In the genomic region with DNA sequence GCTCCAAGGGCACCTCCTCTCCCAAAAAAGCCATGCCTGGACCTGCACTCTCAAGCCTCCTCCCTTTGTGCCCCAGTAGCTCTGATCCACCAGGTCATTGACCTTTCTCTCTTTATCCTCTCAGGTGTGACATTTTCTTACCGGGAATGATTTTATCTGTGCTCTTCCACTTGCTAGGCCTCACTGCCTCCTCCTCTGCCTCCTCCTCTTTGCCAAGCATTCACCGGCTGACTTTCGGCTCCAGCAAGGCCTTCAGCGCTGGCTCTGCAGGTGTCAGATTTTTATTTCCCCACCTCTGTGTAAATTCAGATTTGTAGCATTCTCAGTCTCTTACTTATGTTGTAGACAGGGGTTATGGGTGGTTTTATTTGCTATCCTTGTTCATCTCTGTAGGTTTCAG, we compare ENCODE assay signal across 19 cellular contexts.
DNase-seq lines count a peak whose midpoint lies in the region; ATAC-seq and TF ChIP-seq lines count a peak whose summit lies in the region.
"Had no signal": no experiment of that assay in that cellular context is flagged by ENCODE, and none has a peak within 500 bp of the region (broad histone marks: within the 10 kb centered on the region; RNA-seq: fewer than 3 reads in every experiment).

No MANE protein-coding gene starts in this region.

- no peaks in the 10 kb centered on the region for H3K79me1 ChIP-seq in mesendoderm (ENCODE audit: low read length)

- H2BK120ac ChIP-seq in mesendoderm (ENCODE audit: low read depth, low read length) = no peak overlapping the region

- peaks cover 37% of the 10 kb centered on the region for H3K4me1 Mint-ChIP-seq in GM23338
- peaks cover 18% of the 10 kb centered on the region for H3K4me1 Mint-ChIP-seq in glutamatergic neuron (ENCODE audit: low read depth, unreplicated experiment)
- H3K4me1 Mint-ChIP-seq: B cell; CD4-positive, CD25-positive, alpha-beta regulatory T cell had no signal

- H2AK5ac ChIP-seq in mesendoderm (ENCODE audit: low read length) = no peak overlapping the region

- H3K9me2 ChIP-seq in GM23338 (ENCODE audit: insufficient read depth) = no peaks in the 10 kb centered on the region; the same call in 1 of the 2 replicates

- H3K23ac ChIP-seq in mesendoderm (ENCODE audit: low read length) = no peak overlapping the region

- DNase-seq in GM23338 (ENCODE audit: low spot score) (no peak), glutamatergic neuron (no peak), mesendoderm (peak; percentile 20)
- no peak for DNase-seq in stimulated activated naive CD8-positive, alpha-beta T cell treated with anti-CD3 and anti-CD28 coated beads, Interleukin-15, Interleukin-2, amounts not matched to agents 100 U/mL and 50 U/mL, for 24 hours
- no peak for DNase-seq in stimulated activated CD8-positive, alpha-beta memory T cell treated with anti-CD3 and anti-CD28 coated beads, Interleukin-4, amount 100 ng/mL, for 48 hours
- DNase-seq: Caco-2; CD4-positive, CD25-positive, alpha-beta regulatory T cell; CD8-positive, alpha-beta T cell; DMS153; DND-41; HFFc6 had no signal

- H3K36me3 Mint-ChIP-seq in GM23338 (ENCODE audit: low read depth) = peaks cover 2% of the 10 kb centered on the region; the same call in 1 of the 3 replicates
- H3K36me3 Mint-ChIP-seq in glutamatergic neuron (ENCODE audit: unreplicated experiment) = peaks cover 13% of the 10 kb centered on the region
- H3K36me3 Mint-ChIP-seq: CD4-positive, CD25-positive, alpha-beta regulatory T cell; CD8-positive, alpha-beta T cell had no signal

- H3K9ac ChIP-seq in mesendoderm (ENCODE audit: low read length) (no peak overlapping the region), parathyroid adenoma (no peak overlapping the region)
- H3K9ac ChIP-seq: BLaER1, GM23248 had no signal

- H3K4me1 ChIP-seq in GM23338 (ENCODE audit: insufficient read depth) (peaks cover 13% of the 10 kb centered on the region), mesendoderm (ENCODE audit: control insufficient read depth, low read depth, low read length) (no peaks in the 10 kb centered on the region), parathyroid adenoma (no peaks in the 10 kb centered on the region)
- H3K4me1 ChIP-seq: BLaER1, Caco-2, HAP-1 had no signal

- H3K9me3 ChIP-seq in parathyroid adenoma (ENCODE audit: control insufficient read depth, low read length) = no peaks in the 10 kb centered on the region
- H3K9me3 ChIP-seq: BLaER1, Caco-2, HAP-1 had no signal

- no peak overlapping the region for H2BK5ac ChIP-seq in mesendoderm (ENCODE audit: low read length)

- H3K4me3 Mint-ChIP-seq in GM23338 (no peak overlapping the region), glutamatergic neuron (ENCODE audit: unreplicated experiment) (no peak overlapping the region)
- H3K4me3 Mint-ChIP-seq: B cell; CD4-positive, CD25-positive, alpha-beta regulatory T cell; CD8-positive, alpha-beta T cell; HFFc6 had no signal

- H4K8ac ChIP-seq in mesendoderm (ENCODE audit: low read depth, low read length) = no peak overlapping the region

- no peaks in the 10 kb centered on the region for H3K79me2 ChIP-seq in GM23338 (replicated peaks; ENCODE audit: insufficient read depth)
- no peaks in the 10 kb centered on the region for H3K79me2 ChIP-seq in mesendoderm (ENCODE audit: control insufficient read depth, insufficient read depth, low read length)
- H3K79me2 ChIP-seq in parathyroid adenoma = no peaks in the 10 kb centered on the region

- H3F3A ChIP-seq in GM23338 (replicated peaks; ENCODE audit: low read depth) = no peaks in the 10 kb centered on the region

- H3K4me2 ChIP-seq in GM23338 = no peak overlapping the region
- no peak overlapping the region for H3K4me2 ChIP-seq in mesendoderm (ENCODE audit: low read length)
- no peak overlapping the region for H3K4me2 ChIP-seq in parathyroid adenoma (ENCODE audit: low read length)
- H3K4me2 ChIP-seq: BLaER1 had no signal

- H4K5ac ChIP-seq in mesendoderm (ENCODE audit: low read length) = no peak overlapping the region

- no peak overlapping the region for H2BK15ac ChIP-seq in mesendoderm (replicated peaks; ENCODE audit: low read depth)

- no peak overlapping the region for H3K27ac ChIP-seq in GM23338 (ENCODE audit: low read depth)
- no peak overlapping the region for H3K27ac ChIP-seq in mesendoderm (ENCODE audit: low read depth, low read length)
- H3K27ac ChIP-seq in parathyroid adenoma = no peak overlapping the region
- H3K27ac ChIP-seq: 22Rv1, BLaER1, C4-2B, GM23248 had no signal

- no peak for TF ChIP-seq CTCF in GM23338 (conservative IDR thresholded peaks at IDR 0.05; ENCODE audit: low read depth in 2 of 2)
- no peak for TF ChIP-seq CTCF in glutamatergic neuron (IDR thresholded peaks at IDR 0.05; ENCODE audit: partially characterized antibody, unreplicated experiment)
- no peak for TF ChIP-seq CTCF in parathyroid adenoma (IDR thresholded peaks at IDR 0.05)

- no peaks in the 10 kb centered on the region; the same call in 2 of the 3 replicates for H3K9me3 Mint-ChIP-seq in GM23338
- H3K9me3 Mint-ChIP-seq in glutamatergic neuron (ENCODE audit: unreplicated experiment) = peaks cover 7% of the 10 kb centered on the region
- H3K9me3 Mint-ChIP-seq: HFFc6 had no signal

- no CpG with 5 or more reads among the region's 4 CpGs for WGBS in mesendoderm (ENCODE audit: extremely low coverage, insufficient coverage, low lambda C conversion rate)

- H4K20me1 ChIP-seq in GM23338 (replicated peaks; ENCODE audit: insufficient read depth) = no peaks in the 10 kb centered on the region; the same call in 1 of the 2 replicates
- H4K20me1 ChIP-seq: BLaER1 had no signal

- no peak overlapping the region for H3K18ac ChIP-seq in mesendoderm (ENCODE audit: low read length)

- H3K36me3 ChIP-seq in GM23338 (ENCODE audit: insufficient read depth) (no peaks in the 10 kb centered on the region), mesendoderm (ENCODE audit: control insufficient read depth, insufficient read depth, low read length) (no peaks in the 10 kb centered on the region), parathyroid adenoma (ENCODE audit: control insufficient read depth, insufficient read depth, low read length) (no peaks in the 10 kb centered on the region)
- H3K36me3 ChIP-seq: BLaER1, HAP-1 had no signal

- no peak for ATAC-seq in GM23338
- no peak for ATAC-seq in stimulated activated naive CD8-positive, alpha-beta T cell treated with anti-CD3 and anti-CD28 coated beads, Interleukin-15, Interleukin-2, amounts not matched to agents 100 U/mL and 50 U/mL, for 24 hours
- no peak for ATAC-seq in HG03025 (IDR thresholded peaks at IDR 0.05; ENCODE audit: low FRiP score, unreplicated experiment)
- ATAC-seq: CD8-positive, alpha-beta T cell had no signal

- H3K4me3 ChIP-seq in GM23338 = no peak overlapping the region
- no peak overlapping the region for H3K4me3 ChIP-seq in mesendoderm (ENCODE audit: low read length)
- H3K4me3 ChIP-seq in parathyroid adenoma (ENCODE audit: low read depth, low read length) = no peak overlapping the region
- H3K4me3 ChIP-seq: BLaER1, GM23248, HAP-1 had no signal

- no peak overlapping the region for H2AFZ ChIP-seq in GM23338
- H2AFZ ChIP-seq in parathyroid adenoma = peak overlapping the region; percentile 28
- H2AFZ ChIP-seq: GM23248 had no signal

- H3K27me3 Mint-ChIP-seq in GM23338 (ENCODE audit: insufficient read depth, low read depth, poor library complexity) (peaks cover 2% of the 10 kb centered on the region), glutamatergic neuron (ENCODE audit: unreplicated experiment) (no peaks in the 10 kb centered on the region)
- H3K27me3 Mint-ChIP-seq: B cell; CD4-positive, CD25-positive, alpha-beta regulatory T cell had no signal

- H3K27me3 ChIP-seq in GM23338 (ENCODE audit: insufficient read depth) (no peaks in the 10 kb centered on the region), mesendoderm (ENCODE audit: insufficient read depth, low read length, poor library complexity) (no peaks in the 10 kb centered on the region), parathyroid adenoma (ENCODE audit: control insufficient read depth, insufficient read depth, low read length) (no peaks in the 10 kb centered on the region)
- H3K27me3 ChIP-seq: BLaER1 had no signal

- H3K4ac ChIP-seq in mesendoderm (ENCODE audit: low read depth, low read length) = no peak overlapping the region

- H3K27ac Mint-ChIP-seq in GM23338 (peak overlapping the region; percentile 24; the same call in 1 of the 2 replicates), glutamatergic neuron (ENCODE audit: unreplicated experiment) (peak overlapping the region; percentile 52)
- H3K27ac Mint-ChIP-seq: B cell; CD4-positive, CD25-positive, alpha-beta regulatory T cell; CD8-positive, alpha-beta T cell; HFFc6 had no signal

- H3K56ac ChIP-seq in mesendoderm (ENCODE audit: low read length) = no peak overlapping the region

TF ChIP-seq in GM23338, 12 proteins besides CTCF, POLR2A, EP300 and RAD21 (continues in another document):
- no peak for TF ChIP-seq ZNF114 (CRISPR knock-in tag; IDR thresholded peaks at IDR 0.05)
- TF ChIP-seq ZNF331 (CRISPR knock-in tag; IDR thresholded peaks at IDR 0.05; ENCODE audit: low read depth) = no peak
- TF ChIP-seq, protein P1, sequence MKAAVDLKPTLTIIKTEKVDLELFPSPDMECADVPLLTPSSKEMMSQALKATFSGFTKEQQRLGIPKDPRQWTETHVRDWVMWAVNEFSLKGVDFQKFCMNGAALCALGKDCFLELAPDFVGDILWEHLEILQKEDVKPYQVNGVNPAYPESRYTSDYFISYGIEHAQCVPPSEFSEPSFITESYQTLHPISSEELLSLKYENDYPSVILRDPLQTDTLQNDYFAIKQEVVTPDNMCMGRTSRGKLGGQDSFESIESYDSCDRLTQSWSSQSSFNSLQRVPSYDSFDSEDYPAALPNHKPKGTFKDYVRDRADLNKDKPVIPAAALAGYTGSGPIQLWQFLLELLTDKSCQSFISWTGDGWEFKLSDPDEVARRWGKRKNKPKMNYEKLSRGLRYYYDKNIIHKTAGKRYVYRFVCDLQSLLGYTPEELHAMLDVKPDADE (IDR thresholded peaks at IDR 0.05) = no peak
- TF ChIP-seq STAT1 (IDR thresholded peaks at IDR 0.05; ENCODE audit: unreplicated experiment) = no peak
- TF ChIP-seq CREB1 (CRISPR knock-in tag; IDR thresholded peaks at IDR 0.05; ENCODE audit: low read depth) = no peak
